In the genomic region with DNA sequence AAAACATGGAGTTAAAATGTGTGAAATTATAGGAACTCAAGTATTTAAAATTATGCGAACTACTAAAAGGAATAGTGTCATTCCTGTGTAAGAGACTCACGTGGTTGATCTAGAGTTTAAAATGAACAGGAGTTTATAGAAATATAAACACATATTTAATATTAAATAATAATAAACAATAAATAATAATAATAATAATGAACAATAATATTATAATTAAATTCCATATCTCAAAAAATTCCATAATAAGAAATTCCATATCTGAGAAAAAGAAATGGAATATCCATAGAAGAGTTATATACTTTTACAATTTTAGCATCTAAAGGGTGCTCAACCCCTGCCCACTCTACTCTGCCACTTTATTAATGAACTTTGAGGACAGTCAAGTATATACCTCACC, we compare ENCODE assay signal across 1 cellular context.
TF ChIP-seq lines count a peak whose summit lies in the region.

No MANE protein-coding gene starts in this region.

TF ChIP-seq in IMR-90, 13 proteins besides CTCF, POLR2A, EP300 and RAD21 (continued from another document):
- no peak for TF ChIP-seq SMC3 (IDR thresholded peaks at IDR 0.05; ENCODE audit: low read depth, low read length)
- no peak for TF ChIP-seq CEBPB (IDR thresholded peaks at IDR 0.05; ENCODE audit: low read depth, low read length)
- TF ChIP-seq NFE2L2 (IDR thresholded peaks at IDR 0.05; ENCODE audit: low read depth, low read length) = no peak
- no peak for TF ChIP-seq MAZ (IDR thresholded peaks at IDR 0.05; ENCODE audit: borderline replicate concordance, low read depth, low read length)
- TF ChIP-seq, protein P1, sequence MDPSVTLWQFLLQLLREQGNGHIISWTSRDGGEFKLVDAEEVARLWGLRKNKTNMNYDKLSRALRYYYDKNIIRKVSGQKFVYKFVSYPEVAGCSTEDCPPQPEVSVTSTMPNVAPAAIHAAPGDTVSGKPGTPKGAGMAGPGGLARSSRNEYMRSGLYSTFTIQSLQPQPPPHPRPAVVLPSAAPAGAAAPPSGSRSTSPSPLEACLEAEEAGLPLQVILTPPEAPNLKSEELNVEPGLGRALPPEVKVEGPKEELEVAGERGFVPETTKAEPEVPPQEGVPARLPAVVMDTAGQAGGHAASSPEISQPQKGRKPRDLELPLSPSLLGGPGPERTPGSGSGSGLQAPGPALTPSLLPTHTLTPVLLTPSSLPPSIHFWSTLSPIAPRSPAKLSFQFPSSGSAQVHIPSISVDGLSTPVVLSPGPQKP (IDR thresholded peaks at IDR 0.05; ENCODE audit: borderline replicate concordance, low read depth, low read length) = no peak
- TF ChIP-seq MXI1 (IDR thresholded peaks at IDR 0.05; ENCODE audit: borderline replicate concordance, low read depth, low read length) = no peak
- no peak for TF ChIP-seq CHD1 (IDR thresholded peaks at IDR 0.05; ENCODE audit: low read depth, low read length)
- no peak for TF ChIP-seq RFX5 (IDR thresholded peaks at IDR 0.05; ENCODE audit: low read depth, low read length)
- TF ChIP-seq, protein P2, sequence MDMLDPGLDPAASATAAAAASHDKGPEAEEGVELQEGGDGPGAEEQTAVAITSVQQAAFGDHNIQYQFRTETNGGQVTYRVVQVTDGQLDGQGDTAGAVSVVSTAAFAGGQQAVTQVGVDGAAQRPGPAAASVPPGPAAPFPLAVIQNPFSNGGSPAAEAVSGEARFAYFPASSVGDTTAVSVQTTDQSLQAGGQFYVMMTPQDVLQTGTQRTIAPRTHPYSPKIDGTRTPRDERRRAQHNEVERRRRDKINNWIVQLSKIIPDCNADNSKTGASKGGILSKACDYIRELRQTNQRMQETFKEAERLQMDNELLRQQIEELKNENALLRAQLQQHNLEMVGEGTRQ (IDR thresholded peaks at IDR 0.05; ENCODE audit: low read depth, low read length) = no peak
